ENCODE assay signal across 8 cellular contexts in the genomic region with DNA sequence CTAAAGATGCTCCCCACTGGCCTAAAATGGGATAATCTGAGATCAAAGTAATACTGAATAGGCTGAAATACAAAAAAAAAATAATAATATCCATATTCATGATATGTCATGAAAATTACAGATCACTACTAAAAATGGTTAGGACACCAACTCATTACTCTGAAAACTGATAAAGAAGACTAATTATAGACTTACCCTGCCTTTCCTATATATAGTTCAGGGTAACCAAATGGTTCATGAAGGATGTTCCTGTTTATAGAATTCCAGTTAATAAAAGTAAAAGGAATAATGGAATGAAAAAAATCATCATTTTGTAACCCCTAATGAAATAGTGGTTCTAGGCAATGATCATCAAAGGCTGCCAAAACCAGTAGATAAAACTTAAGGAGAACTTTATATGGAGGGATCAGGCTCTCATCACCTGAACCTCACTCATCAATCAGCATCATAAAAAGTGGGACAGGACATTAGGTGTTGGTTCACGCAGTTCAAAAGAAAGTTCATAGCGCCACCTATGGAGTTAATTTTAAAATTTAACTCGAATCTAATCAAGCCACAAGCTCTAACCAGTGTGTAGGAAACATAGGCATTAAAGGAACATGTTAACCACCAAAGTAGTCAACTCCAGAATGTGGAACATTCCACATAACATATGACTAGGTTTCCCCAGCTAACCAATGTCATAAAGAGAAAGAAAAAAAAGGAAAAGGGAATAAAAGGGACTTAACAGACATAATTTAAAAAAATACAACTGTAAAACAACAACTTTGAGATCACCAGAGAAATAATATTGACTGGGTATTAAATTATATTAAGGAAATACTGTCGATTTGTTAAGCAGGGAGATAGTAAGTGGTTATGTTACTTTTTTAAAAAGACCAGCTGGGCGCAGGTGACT. TPM values are rescaled to one million over a fixed set of nuclear protein-coding genes. Genes with fewer than 3 reads are reported as not detected.
DNase-seq lines count a peak whose midpoint lies in the region; ATAC-seq and TF ChIP-seq lines count a peak whose summit lies in the region.

No MANE protein-coding gene starts in this region.

- WGBS in liver = 55% methylated on average over 5 of the region's 5 CpGs

- no peak for DNase-seq in AG04450 (ENCODE audit: low read depth, low spot score)
- DNase-seq in GM03348 (ENCODE audit: low spot score) = peak; percentile 33
- peak; percentile 58 for DNase-seq in NCI-H2171 treated with DMSO at 0.1 percent for 48 hours (lab: John Stamatoyannopoulos, UW)
- no peak for DNase-seq in ascending aorta (ENCODE audit: low spot score in 2 of 2)
- DNase-seq in islet precursor cell = no peak

- H3K36me3 ChIP-seq in liver (ENCODE audit: control insufficient read depth in 4 of 4, insufficient read depth in 3 of 4, low read depth in 1 of 4, low read length in 3 of 4) (peaks cover 3 to 24% (median 16%) of the 10 kb centered on the region in 4 donors), ascending aorta (peaks cover 4 to 6% of the 10 kb centered on the region in 2 donors)

- H3K36me3 Mint-ChIP-seq in brain = peaks cover 77% of the 10 kb centered on the region

- POLR2A ChIA-PET in AG04450 (lab: Yijun Ruan, JAX) = interaction anchor here (0.7 to 2.1 kb wide), 2 partner anchors 35 to 729 kb away, joined by 6 to 9 read pairs; partner anchors contain the start of gene P4HA1

- no peak overlapping the region for H3K4me3 Mint-ChIP-seq in brain

- no peaks in the 10 kb centered on the region for H3K9me3 ChIP-seq in AG04450 (ENCODE audit: control insufficient read depth, insufficient read depth, low read length)
- H3K9me3 ChIP-seq in liver (ENCODE audit: control insufficient read depth in 4 of 4, low read length in 3 of 4) = no peaks in the 10 kb centered on the region
- no peaks in the 10 kb centered on the region for H3K9me3 ChIP-seq in ascending aorta

- peaks cover 6% of the 10 kb centered on the region for H3K4me1 Mint-ChIP-seq in brain

- TF ChIP-seq CTCF in AG04450 (IDR thresholded peaks at IDR 0.05; ENCODE audit: low read depth, low read length) = peak; percentile 48
- peak; percentile 39 to 49 for TF ChIP-seq CTCF in brain (conservative IDR thresholded peaks at IDR 0.05)
- TF ChIP-seq CTCF in liver (IDR thresholded peaks at IDR 0.05; ENCODE audit: low read depth, low read length, missing input control) = no peak
- peak in 1 of 3 experiments; percentile 47 for TF ChIP-seq CTCF in ascending aorta (IDR thresholded peaks at IDR 0.05)

- H3K27me3 Mint-ChIP-seq in brain = no peaks in the 10 kb centered on the region

- peak overlapping the region in 3 of 5 experiments; percentile 35 to 75 (median 36) for H3K27ac Mint-ChIP-seq in brain

- H3K27me3 ChIP-seq in AG04450 (ENCODE audit: control insufficient read depth, insufficient read depth, low read length) (no peaks in the 10 kb centered on the region), liver (ENCODE audit: control insufficient read depth in 4 of 4, insufficient read depth in 4 of 4, low read length in 3 of 4) (no peaks in the 10 kb centered on the region), ascending aorta (no peaks in the 10 kb centered on the region)

- intact Hi-C loops in ascending aorta (cut with DNase I) = loop anchor here (5.0 kb wide), 1 partner anchor 694 kb away; no protein-coding TSS in a partner anchor

- H3K27ac ChIP-seq in AG04450 (ENCODE audit: low read depth, low read length) (no peak overlapping the region), liver (ENCODE audit: low read depth in 1 of 2, low read length in 2 of 2) (no peak overlapping the region), ascending aorta (peak overlapping the region in 1 of 2 donors; percentile 24)

- H3K9ac ChIP-seq in liver (ENCODE audit: low read depth in 1 of 2, low read length in 2 of 2) = no peak overlapping the region

- H3K9me3 Mint-ChIP-seq in brain = no peaks in the 10 kb centered on the region

- CTCF ChIA-PET in AG04450 (lab: Charles Lee) = interaction anchor here (0.6 to 1.1 kb wide), 8 partner anchors 8 to 696 kb away, joined by 3 to 6 read pairs (median 4); no protein-coding TSS in a partner anchor

- H3K4me3 ChIP-seq in AG04450 (ENCODE audit: low read depth, low read length) (no peak overlapping the region), liver (ENCODE audit: low read depth in 1 of 3, low read length in 3 of 3) (no peak overlapping the region), ascending aorta (no peak overlapping the region)

- ATAC-seq in GM21528 (IDR thresholded peaks at IDR 0.05; ENCODE audit: low FRiP score, unreplicated experiment) = no peak

- H3K4me1 ChIP-seq in liver (ENCODE audit: control insufficient read depth in 4 of 4, insufficient read depth in 4 of 4, low read length in 3 of 4) = no peaks in the 10 kb centered on the region
- no peaks in the 10 kb centered on the region for H3K4me1 ChIP-seq in ascending aorta

- peak; percentile 54 to 73 for TF ChIP-seq RAD21 in liver (IDR thresholded peaks at IDR 0.05)

TF ChIP-seq in liver, 16 proteins besides CTCF, POLR2A, EP300 and RAD21:
- TF ChIP-seq RXRA (IDR thresholded peaks at IDR 0.05) = peak in 1 of 2 donors; percentile 49
- TF ChIP-seq FOXA1 (IDR thresholded peaks at IDR 0.05) = no peak
- TF ChIP-seq YY1 (IDR thresholded peaks at IDR 0.05) = no peak
- no peak for TF ChIP-seq NR2F2 (IDR thresholded peaks at IDR 0.05)
- no peak for TF ChIP-seq REST (IDR thresholded peaks at IDR 0.05)
- no peak for TF ChIP-seq HNF4G (IDR thresholded peaks at IDR 0.05)
- no peak for TF ChIP-seq ATF3 (IDR thresholded peaks at IDR 0.05)
- TF ChIP-seq FOXA2 (IDR thresholded peaks at IDR 0.05) = no peak
- no peak for TF ChIP-seq EGR1 (IDR thresholded peaks at IDR 0.05; ENCODE audit: low read depth in 2 of 2)

RNA-seq across cellular contexts. Expression of gene P4HA1, which starts 35.7 kb away (rescaled TPM):
- polyA plus RNA-seq in AG04450 (2011; rRNA removed) (176 and 245 TPM in 2 replicates), brain (ENCODE audit: insufficient read depth, low read depth, low replicate concordance) (9.6 TPM), liver (10 to 100 TPM in 1 of 2 donors, 1 to 10 TPM in 1; 6.1 to 21.1 TPM)
- polyA minus RNA-seq in AG04450 (2011; rRNA and poly(A)+ RNA removed) = 53.7 and 100 TPM in 2 replicates
- total RNA-seq in liver (10 to 100 TPM; 26.3 to 63.7 TPM), ascending aorta (6.9 TPM)

RNA-seq across cellular contexts. Expression of gene NUDT13, which starts 49.3 kb away (rescaled TPM):
- 1.4 TPM in 2 replicates for polyA plus RNA-seq in AG04450 (2011; rRNA removed)
- polyA minus RNA-seq in AG04450 (2011; rRNA and poly(A)+ RNA removed) = 0.70 and 2.5 TPM in 2 replicates
- 0.29 TPM for polyA plus RNA-seq in brain (ENCODE audit: insufficient read depth, low read depth, low replicate concordance)
- total RNA-seq in liver = 1 to 10 TPM; 1.4 to 4.0 TPM
- polyA plus RNA-seq in liver = 1 to 10 TPM in 1 of 2 donors, under 1 TPM in 1; 0.60 to 3.5 TPM
- total RNA-seq in ascending aorta = 7.6 TPM

Comparison
In these comparisons a context has a peak if more than half of its experiments do, and no peak if none do; other contexts are left out.
1. DNase-seq: peak in GM03348 (single experiment) and NCI-H2171 treated with DMSO at 0.1 percent for 48 hours (single experiment); none in AG04450 (single experiment), ascending aorta (0 of 2) and islet precursor cell (single experiment).